9 cellular contexts compared by ENCODE assay signal in the genomic region with DNA sequence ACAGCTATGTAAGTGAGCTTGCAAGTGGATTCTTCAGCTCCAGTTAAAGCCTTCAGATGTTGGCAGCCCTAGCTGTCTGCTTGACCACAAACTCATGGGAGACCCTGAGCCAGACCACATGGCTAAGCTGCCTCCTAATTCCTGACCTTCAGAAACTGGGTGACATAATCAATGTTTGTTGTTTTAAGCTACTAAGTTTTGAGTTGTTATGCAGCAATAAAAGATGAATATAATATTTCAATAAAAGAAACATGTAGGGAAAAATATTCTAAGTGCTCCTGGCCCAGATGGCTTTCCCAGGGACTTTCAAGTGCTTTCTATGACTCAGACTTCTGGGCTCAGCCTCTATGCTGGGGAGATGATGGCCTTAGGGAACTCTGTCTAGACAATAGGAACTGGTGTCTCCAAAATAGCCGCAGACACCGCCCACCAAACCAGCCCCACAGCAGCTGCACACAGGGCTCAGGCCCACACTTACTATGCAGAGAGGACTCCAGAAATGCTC. TPM values are rescaled to one million over a fixed set of nuclear protein-coding genes. Genes with fewer than 3 reads are reported as not detected.
DNase-seq lines count a peak whose midpoint lies in the region; ATAC-seq lines count a peak whose summit lies in the region.
"Had no signal": no experiment of that assay in that cellular context is flagged by ENCODE, and none has a peak within 500 bp of the region (broad histone marks: within the 10 kb centered on the region; RNA-seq: fewer than 3 reads in every experiment).

No MANE protein-coding gene starts in this region.

- WGBS in aorta, 2 donors, result 2 to 3% methylated on average over 2 of the region's 2 CpGs

- intact Hi-C loops in aorta (cut with DNase I), result no loop called here

- H3K27me3 ChIP-seq in layer of hippocampus (ENCODE audit: control insufficient read depth, insufficient read depth, low read length) (no peaks in the 10 kb centered on the region), aorta (ENCODE audit: control insufficient read depth in 1 of 2, insufficient read depth in 2 of 2, low read length in 1 of 2) (no peaks in the 10 kb centered on the region)

- peak overlapping the region; percentile 60 for H3K27ac ChIP-seq in caudate nucleus (ENCODE audit: low read depth, low read length)
- H3K27ac ChIP-seq in layer of hippocampus (ENCODE audit: low read depth, low read length), result peak overlapping the region; percentile 66
- H3K27ac ChIP-seq in aorta (ENCODE audit: low read depth in 1 of 2, low read length in 2 of 2), result no peak overlapping the region

- peak; percentile 88 for ATAC-seq in aorta (ENCODE audit: low FRiP score)

- no peak overlapping the region for H3K4me3 ChIP-seq in aorta (ENCODE audit: low read length in 2 of 2)

- H3K36me3 ChIP-seq in aorta (ENCODE audit: control insufficient read depth in 1 of 2, insufficient read depth in 2 of 2, low read length in 1 of 2), result no peaks in the 10 kb centered on the region

- no peaks in the 10 kb centered on the region for H3K4me1 ChIP-seq in aorta (ENCODE audit: control insufficient read depth in 1 of 2, insufficient read depth in 2 of 2, low read length in 2 of 2)

- DNase-seq in NOMO-1 (lab: John Stamatoyannopoulos, UW; ENCODE audit: unreplicated experiment in 2 of 2) (peak; percentile 12 to 27), NOMO-1 treated with dmso at 0.1 percent for 144 hours (lab: John Stamatoyannopoulos, UW; ENCODE audit: unreplicated experiment) (no peak), caudate nucleus (lab: John Stamatoyannopoulos, UW) (peak in 42 of 61 donors; percentile 10 to 81 (median 42)), aorta (peak in 1 of 2 donors; percentile 87), SKM-1 treated with dmso at 0.1 percent for 144 hours (lab: John Stamatoyannopoulos, UW; ENCODE audit: unreplicated experiment) (no peak), UCSD-AML1 (lab: John Stamatoyannopoulos, UW; ENCODE audit: unreplicated experiment) (no peak), SHP77 treated with DMSO at 0.1 percent for 48 hours (lab: John Stamatoyannopoulos, UW) (no peak)
- DNase-seq: activated naive CD4-positive, alpha-beta T cell treated with anti-CD3 and anti-CD28 coated beads for 36 hours had no signal

- H3K9me3 ChIP-seq in aorta (ENCODE audit: control insufficient read depth, low read length), result peaks cover 5% of the 10 kb centered on the region

RNA-seq across cellular contexts. Expression of a gene that starts 20.3 kb away (rescaled TPM):
- 10 to 100 TPM in 1 of 2 donors, 1 to 10 TPM in 1; 3.9 to 14.4 TPM for total RNA-seq in aorta
- polyA plus RNA-seq in aorta, result 1 to 10 TPM; 1.5 to 2.5 TPM

RNA-seq across cellular contexts. Expression of a gene that starts 23.9 kb away (rescaled TPM):
- total RNA-seq in aorta, result 10 to 100 TPM; 87.4 to 95.6 TPM
- polyA plus RNA-seq in aorta, result 10 to 100 TPM; 71.8 to 77.8 TPM

Comparison
In these comparisons a context has a peak if more than half of its experiments do, and no peak if none do; other contexts are left out.
1. DNase-seq: peak in NOMO-1 (2 of 2) and caudate nucleus (42 of 61); none in NOMO-1 treated with dmso at 0.1 percent for 144 hours (single experiment), SKM-1 treated with dmso at 0.1 percent for 144 hours (single experiment), UCSD-AML1 (single experiment) and SHP77 treated with DMSO at 0.1 percent for 48 hours (single experiment).
2. H3K27ac ChIP-seq: peak in caudate nucleus (single experiment) and layer of hippocampus (single experiment); none in aorta (0 of 2).